25 cellular contexts compared by ENCODE assay signal in genomic region chr10:126235091-126235978, GRCh38.
DNase-seq lines count a peak whose midpoint lies in the region; ATAC-seq and TF ChIP-seq lines count a peak whose summit lies in the region.
"Had no signal": no experiment of that assay in that cellular context is flagged by ENCODE, and none has a peak within 500 bp of the region (broad histone marks: within the 10 kb centered on the region; RNA-seq: fewer than 3 reads in every experiment).

No MANE protein-coding gene starts in this region.

- H3K4me3 Mint-ChIP-seq in activated T-helper 17 cell treated with anti-CD3 and anti-CD28 coated beads, Interleukin-2, amount 50 U/mL, for 72 hours: no peak overlapping the region
- H3K4me3 Mint-ChIP-seq in activated naive CD8-positive, alpha-beta T cell treated with anti-CD3 and anti-CD28 coated beads for 36 hours: no peak overlapping the region
- H3K4me3 Mint-ChIP-seq: CD4-positive, alpha-beta T cell; natural killer cell treated with Interleukin-12 subunit alpha and Interleukin-12 subunit beta and Interleukin-15 and Interleukin-18, amount 100 ng/mL, for 72 hours had no signal

- no peaks in the 10 kb centered on the region for H3K27me3 Mint-ChIP-seq in activated T-helper 17 cell treated with anti-CD3 and anti-CD28 coated beads, Interleukin-2, amount 50 U/mL, for 72 hours
- H3K27me3 Mint-ChIP-seq in activated naive CD8-positive, alpha-beta T cell treated with anti-CD3 and anti-CD28 coated beads for 36 hours: peaks cover 12% of the 10 kb centered on the region

- H3K27ac Mint-ChIP-seq in activated T-helper 17 cell treated with anti-CD3 and anti-CD28 coated beads, Interleukin-2, amount 50 U/mL, for 72 hours: no peak overlapping the region
- H3K27ac Mint-ChIP-seq in activated naive CD8-positive, alpha-beta T cell treated with anti-CD3 and anti-CD28 coated beads for 36 hours: no peak overlapping the region
- H3K27ac Mint-ChIP-seq: CD4-positive, alpha-beta T cell; natural killer cell treated with Interleukin-12 subunit alpha and Interleukin-12 subunit beta and Interleukin-15 and Interleukin-18, amount 100 ng/mL, for 72 hours; progenitor cell of endocrine pancreas had no signal

- H3K36me3 Mint-ChIP-seq in activated T-helper 17 cell treated with anti-CD3 and anti-CD28 coated beads, Interleukin-2, amount 50 U/mL, for 72 hours (ENCODE audit: low read depth): no peaks in the 10 kb centered on the region
- H3K36me3 Mint-ChIP-seq in activated naive CD8-positive, alpha-beta T cell treated with anti-CD3 and anti-CD28 coated beads for 36 hours: no peaks in the 10 kb centered on the region
- H3K36me3 Mint-ChIP-seq: natural killer cell treated with Interleukin-12 subunit alpha and Interleukin-12 subunit beta and Interleukin-15 and Interleukin-18, amount 100 ng/mL, for 72 hours had no signal

- TF ChIP-seq CTCF in HEK293 (tag by site-specific recombination; IDR thresholded peaks at IDR 0.05): no peak

- CTCF ChIA-PET in HEK293 (lab: Yijun Ruan, JAX): interaction anchor here (0.9 kb wide), 1 partner anchor 72 kb away, joined by 3 read pairs; no protein-coding TSS in a partner anchor

- POLR2A ChIA-PET in HEK293 (lab: Yijun Ruan, JAX): no interaction called here

- H3K36me3 ChIP-seq in HEK293 (ENCODE audit: control insufficient read depth in 2 of 2, insufficient read depth in 1 of 2, low read length in 2 of 2): no peaks in the 10 kb centered on the region

- H3K9me3 Mint-ChIP-seq in activated T-helper 17 cell treated with anti-CD3 and anti-CD28 coated beads, Interleukin-2, amount 50 U/mL, for 72 hours: peaks cover 5% of the 10 kb centered on the region
- H3K9me3 Mint-ChIP-seq in activated naive CD8-positive, alpha-beta T cell treated with anti-CD3 and anti-CD28 coated beads for 36 hours: peaks cover 8% of the 10 kb centered on the region
- H3K9me3 Mint-ChIP-seq: natural killer cell treated with Interleukin-12 subunit alpha and Interleukin-12 subunit beta and Interleukin-15 and Interleukin-18, amount 100 ng/mL, for 72 hours had no signal

- H3K4me1 ChIP-seq in HEK293 (ENCODE audit: control insufficient read depth, insufficient read depth, low read length): peaks cover 15% of the 10 kb centered on the region

- peak; percentile 23 for DNase-seq in glomerular visceral epithelial cell (ENCODE audit: extremely low spot score)
- DNase-seq in pons (ENCODE audit: low spot score): peak; percentile 80
- DNase-seq in NOMO-1 (lab: John Stamatoyannopoulos, UW; ENCODE audit: unreplicated experiment in 2 of 2): no peak
- no peak for DNase-seq in NCI-H1092 (lab: John Stamatoyannopoulos, UW)
- DNase-seq in activated naive CD8-positive, alpha-beta T cell treated with anti-CD3 and anti-CD28 coated beads for 36 hours: no peak
- DNase-seq: activated CD4-positive, alpha-beta T cell treated with anti-CD3 and anti-CD28 coated beads, Interleukin-2, amount 50 U/mL, for 4 hours; amygdala; CD4-positive, alpha-beta T cell; DMS79; KBM-7; mammary epithelial cell; NCI-H1048; NCI-H2029 treated with DMSO at 0.1 percent for 48 hours; NCI-H446 treated with DMSO at 0.1 percent for 48 hours; NK-92 treated with Interleukin-12 subunit alpha and Interleukin-12 subunit beta, amount 100 ng/mL, for 24 hours; small intestine; stimulated activated CD4-positive, alpha-beta T cell treated with anti-CD3 and anti-CD28 coated beads, Interleukin-2, amount 100 ng/mL, for 48 hours; T-helper 1 cell had no signal

- H3K27ac ChIP-seq in HEK293 (ENCODE audit: extremely low read depth, low read depth, low read length) (peak overlapping the region; percentile 38; the same call in 1 of the 2 replicates), angular gyrus (ENCODE audit: low read depth, low read length) (peak overlapping the region; percentile 1)
- H3K27ac ChIP-seq: hepatocyte, VCaP had no signal

- no peak overlapping the region for H3K4me3 ChIP-seq in HEK293 (ENCODE audit: low read depth, low read length)
- H3K4me3 ChIP-seq: hepatocyte had no signal

- no peaks in the 10 kb centered on the region for H3K4me1 Mint-ChIP-seq in activated T-helper 17 cell treated with anti-CD3 and anti-CD28 coated beads, Interleukin-2, amount 50 U/mL, for 72 hours
- H3K4me1 Mint-ChIP-seq in activated naive CD8-positive, alpha-beta T cell treated with anti-CD3 and anti-CD28 coated beads for 36 hours: no peaks in the 10 kb centered on the region

- no peaks in the 10 kb centered on the region for H3K9me3 ChIP-seq in HEK293 (ENCODE audit: control insufficient read depth, insufficient read depth, low read depth, low read length)

- ATAC-seq in activated T-helper 17 cell treated with anti-CD3 and anti-CD28 coated beads, Interleukin-2, amount 50 U/mL, for 72 hours (replicated peaks): no peak

TF ChIP-seq in HEK293, 187 proteins besides CTCF, POLR2A, EP300 and RAD21 (continues in another document):
- TF ChIP-seq PRDM4 (tag by site-specific recombination; IDR thresholded peaks at IDR 0.05) (no peak), ZSCAN18 (tag by site-specific recombination; IDR thresholded peaks at IDR 0.05) (no peak), ZNF391 (tag by site-specific recombination; IDR thresholded peaks at IDR 0.05; ENCODE audit: borderline replicate concordance, low read depth) (no peak), ZNF280C (tag by site-specific recombination; IDR thresholded peaks at IDR 0.05) (no peak), KLF16 (tag by site-specific recombination; IDR thresholded peaks at IDR 0.05) (no peak), GFI1B (tag by site-specific recombination; IDR thresholded peaks at IDR 0.05) (no peak)

Comparison
In these comparisons a context has a peak if more than half of its experiments do, and no peak if none do; other contexts are left out.
1. DNase-seq: peak in glomerular visceral epithelial cell (single experiment) and pons (single experiment); none in NOMO-1 (0 of 2), NCI-H1092 (single experiment) and activated naive CD8-positive, alpha-beta T cell treated with anti-CD3 and anti-CD28 coated beads for 36 hours (single experiment).